ENCODE assay signal across 1 cellular context in the genomic region with DNA sequence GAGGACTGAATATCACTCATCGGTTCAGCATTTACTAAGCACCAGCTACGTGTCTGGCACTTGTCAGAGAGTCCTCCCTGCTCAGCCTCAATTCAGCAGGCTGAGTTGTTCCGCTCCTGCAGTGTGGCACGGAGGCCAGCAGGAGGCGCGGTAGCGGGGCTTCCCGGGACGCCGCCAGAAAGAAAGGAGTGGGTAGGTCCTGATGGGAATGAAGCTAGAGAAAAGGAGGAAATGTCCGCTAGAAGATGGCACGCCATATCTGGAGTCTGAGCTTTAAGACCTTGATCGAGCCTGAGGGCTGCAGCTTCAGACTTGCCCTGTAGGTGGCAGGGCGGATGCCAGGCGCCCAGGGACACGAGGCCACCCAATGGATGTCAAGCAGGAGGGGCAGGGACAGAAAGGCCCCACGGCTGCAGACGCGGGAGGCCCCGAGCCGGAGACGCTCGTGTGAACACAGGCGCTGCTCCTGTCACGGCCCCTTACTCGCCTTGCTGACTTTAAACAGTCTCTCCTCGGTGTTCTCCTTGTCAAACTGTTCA.
A peak's percentile ranks its signal among the peaks of the same experiment; 100 is the strongest.
TF ChIP-seq lines count a peak whose summit lies in the region.

No MANE protein-coding gene starts in this region.

TF ChIP-seq in K562, 482 proteins besides CTCF, POLR2A, EP300 and RAD21 (continued from another document and continues in another):
- TF ChIP-seq, protein P1, sequence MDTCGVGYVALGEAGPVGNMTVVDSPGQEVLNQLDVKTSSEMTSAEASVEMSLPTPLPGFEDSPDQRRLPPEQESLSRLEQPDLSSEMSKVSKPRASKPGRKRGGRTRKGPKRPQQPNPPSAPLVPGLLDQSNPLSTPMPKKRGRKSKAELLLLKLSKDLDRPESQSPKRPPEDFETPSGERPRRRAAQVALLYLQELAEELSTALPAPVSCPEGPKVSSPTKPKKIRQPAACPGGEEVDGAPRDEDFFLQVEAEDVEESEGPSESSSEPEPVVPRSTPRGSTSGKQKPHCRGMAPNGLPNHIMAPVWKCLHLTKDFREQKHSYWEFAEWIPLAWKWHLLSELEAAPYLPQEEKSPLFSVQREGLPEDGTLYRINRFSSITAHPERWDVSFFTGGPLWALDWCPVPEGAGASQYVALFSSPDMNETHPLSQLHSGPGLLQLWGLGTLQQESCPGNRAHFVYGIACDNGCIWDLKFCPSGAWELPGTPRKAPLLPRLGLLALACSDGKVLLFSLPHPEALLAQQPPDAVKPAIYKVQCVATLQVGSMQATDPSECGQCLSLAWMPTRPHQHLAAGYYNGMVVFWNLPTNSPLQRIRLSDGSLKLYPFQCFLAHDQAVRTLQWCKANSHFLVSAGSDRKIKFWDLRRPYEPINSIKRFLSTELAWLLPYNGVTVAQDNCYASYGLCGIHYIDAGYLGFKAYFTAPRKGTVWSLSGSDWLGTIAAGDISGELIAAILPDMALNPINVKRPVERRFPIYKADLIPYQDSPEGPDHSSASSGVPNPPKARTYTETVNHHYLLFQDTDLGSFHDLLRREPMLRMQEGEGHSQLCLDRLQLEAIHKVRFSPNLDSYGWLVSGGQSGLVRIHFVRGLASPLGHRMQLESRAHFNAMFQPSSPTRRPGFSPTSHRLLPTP (IDR thresholded peaks at IDR 0.05; ENCODE audit: borderline replicate concordance, extremely low read depth, insufficient read length), result no peak
- TF ChIP-seq GATAD2A (IDR thresholded peaks at IDR 0.05) (no peak), SNRNP70 (optimal IDR thresholded peaks at IDR 0.05; ENCODE audit: low read depth, low read length) (no peak), MTA3 (IDR thresholded peaks at IDR 0.05; ENCODE audit: borderline replicate concordance) (no peak; the same call in 1 of the 2 replicates), TAF1 (IDR thresholded peaks at IDR 0.05; ENCODE audit: control insufficient read depth, extremely low read depth, insufficient read depth, low read length, severe bottlenecking) (no peak), NFRKB (IDR thresholded peaks at IDR 0.05; ENCODE audit: low read depth) (no peak), SRF (CRISPR knock-in tag; IDR thresholded peaks at IDR 0.05) (peak in 1 of 2 experiments; percentile 71; a peak in 2 of 4 replicates), JUNB (CRISPR knock-in tag; conservative IDR thresholded peaks at IDR 0.05) (no peak), SMAD1 (IDR thresholded peaks at IDR 0.05; ENCODE audit: low read depth, low read length, partially characterized antibody) (peak; percentile 34), KLF16 (IDR thresholded peaks at IDR 0.05) (peak; percentile 48; the same call in 1 of the 2 replicates), PHB2 (IDR thresholded peaks at IDR 0.05; ENCODE audit: low read depth) (no peak), RAD51 (IDR thresholded peaks at IDR 0.05; ENCODE audit: borderline replicate concordance, low read depth) (no peak), SLC30A9 (CRISPR knock-in tag; IDR thresholded peaks at IDR 0.05) (no peak), ZBTB17 (CRISPR knock-in tag; IDR thresholded peaks at IDR 0.05) (no peak), ARHGAP35 (IDR thresholded peaks at IDR 0.05; ENCODE audit: partially characterized antibody) (no peak), SRSF1 (IDR thresholded peaks at IDR 0.05; ENCODE audit: low read depth, low read length) (no peak), STAT5B (CRISPR knock-in tag; IDR thresholded peaks at IDR 0.05) (no peak), SP1 (CRISPR knock-in tag; IDR thresholded peaks at IDR 0.05) (peak; percentile 73; the same call in 1 of the 2 replicates), KDM5B (IDR thresholded peaks at IDR 0.05; ENCODE audit: insufficient replicate concordance, low read depth, low read length) (no peak), TBP (optimal IDR thresholded peaks at IDR 0.05; ENCODE audit: low read depth, low read length) (no peak), OTX1 (CRISPR knock-in tag; IDR thresholded peaks at IDR 0.05) (no peak), ZNF140 (CRISPR knock-in tag; IDR thresholded peaks at IDR 0.05) (no peak), BMI1 (IDR thresholded peaks at IDR 0.05; ENCODE audit: low read length) (no peak), ZNF354B (CRISPR knock-in tag; IDR thresholded peaks at IDR 0.05) (no peak), SNIP1 (IDR thresholded peaks at IDR 0.05; ENCODE audit: low read depth) (no peak), NR2F6 (CRISPR knock-in tag; IDR thresholded peaks at IDR 0.05) (no peak), NR1H2 (CRISPR knock-in tag; IDR thresholded peaks at IDR 0.05) (no peak), ZNF584 (CRISPR knock-in tag; IDR thresholded peaks at IDR 0.05; ENCODE audit: low read depth) (no peak), NFXL1 (CRISPR knock-in tag; IDR thresholded peaks at IDR 0.05) (no peak), HDAC8 (tag; IDR thresholded peaks at IDR 0.05) (no peak), TCF7L2 (IDR thresholded peaks at IDR 0.05; ENCODE audit: low read depth, low read length) (no peak), SAP30 (IDR thresholded peaks at IDR 0.05; ENCODE audit: borderline replicate concordance, insufficient read depth, low read depth, low read length, poor library complexity, severe bottlenecking) (no peak), NCOA4 (IDR thresholded peaks at IDR 0.05; ENCODE audit: partially characterized antibody) (no peak), XRCC3 (IDR thresholded peaks at IDR 0.05) (no peak), ZKSCAN1 (IDR thresholded peaks at IDR 0.05; ENCODE audit: low read depth, low read length) (no peak), POLR2B (IDR thresholded peaks at IDR 0.05; ENCODE audit: low read depth, partially characterized antibody) (no peak)
- TF ChIP-seq, protein P2, sequence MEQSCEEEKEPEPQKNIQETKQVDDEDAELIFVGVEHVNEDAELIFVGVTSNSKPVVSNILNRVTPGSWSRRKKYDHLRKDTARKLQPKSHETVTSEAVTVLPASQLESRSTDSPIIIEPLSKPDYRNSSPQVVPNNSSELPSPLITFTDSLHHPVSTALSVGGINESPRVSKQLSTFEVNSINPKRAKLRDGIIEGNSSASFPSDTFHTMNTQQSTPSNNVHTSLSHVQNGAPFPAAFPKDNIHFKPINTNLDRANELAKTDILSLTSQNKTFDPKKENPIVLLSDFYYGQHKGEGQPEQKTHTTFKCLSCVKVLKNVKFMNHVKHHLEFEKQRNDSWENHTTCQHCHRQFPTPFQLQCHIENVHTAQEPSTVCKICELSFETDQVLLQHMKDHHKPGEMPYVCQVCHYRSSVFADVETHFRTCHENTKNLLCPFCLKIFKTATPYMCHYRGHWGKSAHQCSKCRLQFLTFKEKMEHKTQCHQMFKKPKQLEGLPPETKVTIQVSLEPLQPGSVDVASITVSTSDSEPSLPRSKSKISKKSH (CRISPR knock-in tag; IDR thresholded peaks at IDR 0.05), result no peak
- TF ChIP-seq, protein P3, sequence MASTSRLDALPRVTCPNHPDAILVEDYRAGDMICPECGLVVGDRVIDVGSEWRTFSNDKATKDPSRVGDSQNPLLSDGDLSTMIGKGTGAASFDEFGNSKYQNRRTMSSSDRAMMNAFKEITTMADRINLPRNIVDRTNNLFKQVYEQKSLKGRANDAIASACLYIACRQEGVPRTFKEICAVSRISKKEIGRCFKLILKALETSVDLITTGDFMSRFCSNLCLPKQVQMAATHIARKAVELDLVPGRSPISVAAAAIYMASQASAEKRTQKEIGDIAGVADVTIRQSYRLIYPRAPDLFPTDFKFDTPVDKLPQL (IDR thresholded peaks at IDR 0.05; ENCODE audit: extremely low read depth, insufficient read length), result no peak
- TF ChIP-seq, protein P4, sequence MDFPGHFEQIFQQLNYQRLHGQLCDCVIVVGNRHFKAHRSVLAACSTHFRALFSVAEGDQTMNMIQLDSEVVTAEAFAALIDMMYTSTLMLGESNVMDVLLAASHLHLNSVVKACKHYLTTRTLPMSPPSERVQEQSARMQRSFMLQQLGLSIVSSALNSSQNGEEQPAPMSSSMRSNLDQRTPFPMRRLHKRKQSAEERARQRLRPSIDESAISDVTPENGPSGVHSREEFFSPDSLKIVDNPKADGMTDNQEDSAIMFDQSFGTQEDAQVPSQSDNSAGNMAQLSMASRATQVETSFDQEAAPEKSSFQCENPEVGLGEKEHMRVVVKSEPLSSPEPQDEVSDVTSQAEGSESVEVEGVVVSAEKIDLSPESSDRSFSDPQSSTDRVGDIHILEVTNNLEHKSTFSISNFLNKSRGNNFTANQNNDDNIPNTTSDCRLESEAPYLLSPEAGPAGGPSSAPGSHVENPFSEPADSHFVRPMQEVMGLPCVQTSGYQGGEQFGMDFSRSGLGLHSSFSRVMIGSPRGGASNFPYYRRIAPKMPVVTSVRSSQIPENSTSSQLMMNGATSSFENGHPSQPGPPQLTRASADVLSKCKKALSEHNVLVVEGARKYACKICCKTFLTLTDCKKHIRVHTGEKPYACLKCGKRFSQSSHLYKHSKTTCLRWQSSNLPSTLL (IDR thresholded peaks at IDR 0.05), result no peak
- TF ChIP-seq, protein P5, sequence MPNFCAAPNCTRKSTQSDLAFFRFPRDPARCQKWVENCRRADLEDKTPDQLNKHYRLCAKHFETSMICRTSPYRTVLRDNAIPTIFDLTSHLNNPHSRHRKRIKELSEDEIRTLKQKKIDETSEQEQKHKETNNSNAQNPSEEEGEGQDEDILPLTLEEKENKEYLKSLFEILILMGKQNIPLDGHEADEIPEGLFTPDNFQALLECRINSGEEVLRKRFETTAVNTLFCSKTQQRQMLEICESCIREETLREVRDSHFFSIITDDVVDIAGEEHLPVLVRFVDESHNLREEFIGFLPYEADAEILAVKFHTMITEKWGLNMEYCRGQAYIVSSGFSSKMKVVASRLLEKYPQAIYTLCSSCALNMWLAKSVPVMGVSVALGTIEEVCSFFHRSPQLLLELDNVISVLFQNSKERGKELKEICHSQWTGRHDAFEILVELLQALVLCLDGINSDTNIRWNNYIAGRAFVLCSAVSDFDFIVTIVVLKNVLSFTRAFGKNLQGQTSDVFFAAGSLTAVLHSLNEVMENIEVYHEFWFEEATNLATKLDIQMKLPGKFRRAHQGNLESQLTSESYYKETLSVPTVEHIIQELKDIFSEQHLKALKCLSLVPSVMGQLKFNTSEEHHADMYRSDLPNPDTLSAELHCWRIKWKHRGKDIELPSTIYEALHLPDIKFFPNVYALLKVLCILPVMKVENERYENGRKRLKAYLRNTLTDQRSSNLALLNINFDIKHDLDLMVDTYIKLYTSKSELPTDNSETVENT (CRISPR knock-in tag; IDR thresholded peaks at IDR 0.05), result no peak
- TF ChIP-seq, protein P6, sequence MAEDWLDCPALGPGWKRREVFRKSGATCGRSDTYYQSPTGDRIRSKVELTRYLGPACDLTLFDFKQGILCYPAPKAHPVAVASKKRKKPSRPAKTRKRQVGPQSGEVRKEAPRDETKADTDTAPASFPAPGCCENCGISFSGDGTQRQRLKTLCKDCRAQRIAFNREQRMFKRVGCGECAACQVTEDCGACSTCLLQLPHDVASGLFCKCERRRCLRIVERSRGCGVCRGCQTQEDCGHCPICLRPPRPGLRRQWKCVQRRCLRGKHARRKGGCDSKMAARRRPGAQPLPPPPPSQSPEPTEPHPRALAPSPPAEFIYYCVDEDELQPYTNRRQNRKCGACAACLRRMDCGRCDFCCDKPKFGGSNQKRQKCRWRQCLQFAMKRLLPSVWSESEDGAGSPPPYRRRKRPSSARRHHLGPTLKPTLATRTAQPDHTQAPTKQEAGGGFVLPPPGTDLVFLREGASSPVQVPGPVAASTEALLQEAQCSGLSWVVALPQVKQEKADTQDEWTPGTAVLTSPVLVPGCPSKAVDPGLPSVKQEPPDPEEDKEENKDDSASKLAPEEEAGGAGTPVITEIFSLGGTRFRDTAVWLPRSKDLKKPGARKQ (CRISPR knock-in tag; IDR thresholded peaks at IDR 0.05), result no peak
- TF ChIP-seq, protein P7, sequence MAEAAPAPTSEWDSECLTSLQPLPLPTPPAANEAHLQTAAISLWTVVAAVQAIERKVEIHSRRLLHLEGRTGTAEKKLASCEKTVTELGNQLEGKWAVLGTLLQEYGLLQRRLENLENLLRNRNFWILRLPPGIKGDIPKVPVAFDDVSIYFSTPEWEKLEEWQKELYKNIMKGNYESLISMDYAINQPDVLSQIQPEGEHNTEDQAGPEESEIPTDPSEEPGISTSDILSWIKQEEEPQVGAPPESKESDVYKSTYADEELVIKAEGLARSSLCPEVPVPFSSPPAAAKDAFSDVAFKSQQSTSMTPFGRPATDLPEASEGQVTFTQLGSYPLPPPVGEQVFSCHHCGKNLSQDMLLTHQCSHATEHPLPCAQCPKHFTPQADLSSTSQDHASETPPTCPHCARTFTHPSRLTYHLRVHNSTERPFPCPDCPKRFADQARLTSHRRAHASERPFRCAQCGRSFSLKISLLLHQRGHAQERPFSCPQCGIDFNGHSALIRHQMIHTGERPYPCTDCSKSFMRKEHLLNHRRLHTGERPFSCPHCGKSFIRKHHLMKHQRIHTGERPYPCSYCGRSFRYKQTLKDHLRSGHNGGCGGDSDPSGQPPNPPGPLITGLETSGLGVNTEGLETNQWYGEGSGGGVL (CRISPR knock-in tag; IDR thresholded peaks at IDR 0.05), result no peak
- TF ChIP-seq, protein P8, sequence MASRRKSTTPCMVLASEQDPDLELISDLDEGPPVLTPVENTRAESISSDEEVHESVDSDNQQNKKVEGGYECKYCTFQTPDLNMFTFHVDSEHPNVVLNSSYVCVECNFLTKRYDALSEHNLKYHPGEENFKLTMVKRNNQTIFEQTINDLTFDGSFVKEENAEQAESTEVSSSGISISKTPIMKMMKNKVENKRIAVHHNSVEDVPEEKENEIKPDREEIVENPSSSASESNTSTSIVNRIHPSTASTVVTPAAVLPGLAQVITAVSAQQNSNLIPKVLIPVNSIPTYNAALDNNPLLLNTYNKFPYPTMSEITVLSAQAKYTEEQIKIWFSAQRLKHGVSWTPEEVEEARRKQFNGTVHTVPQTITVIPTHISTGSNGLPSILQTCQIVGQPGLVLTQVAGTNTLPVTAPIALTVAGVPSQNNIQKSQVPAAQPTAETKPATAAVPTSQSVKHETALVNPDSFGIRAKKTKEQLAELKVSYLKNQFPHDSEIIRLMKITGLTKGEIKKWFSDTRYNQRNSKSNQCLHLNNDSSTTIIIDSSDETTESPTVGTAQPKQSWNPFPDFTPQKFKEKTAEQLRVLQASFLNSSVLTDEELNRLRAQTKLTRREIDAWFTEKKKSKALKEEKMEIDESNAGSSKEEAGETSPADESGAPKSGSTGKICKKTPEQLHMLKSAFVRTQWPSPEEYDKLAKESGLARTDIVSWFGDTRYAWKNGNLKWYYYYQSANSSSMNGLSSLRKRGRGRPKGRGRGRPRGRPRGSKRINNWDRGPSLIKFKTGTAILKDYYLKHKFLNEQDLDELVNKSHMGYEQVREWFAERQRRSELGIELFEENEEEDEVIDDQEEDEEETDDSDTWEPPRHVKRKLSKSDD (conservative IDR thresholded peaks at IDR 0.05; ENCODE audit: low read length), result no peak
- TF ChIP-seq, protein P9, sequence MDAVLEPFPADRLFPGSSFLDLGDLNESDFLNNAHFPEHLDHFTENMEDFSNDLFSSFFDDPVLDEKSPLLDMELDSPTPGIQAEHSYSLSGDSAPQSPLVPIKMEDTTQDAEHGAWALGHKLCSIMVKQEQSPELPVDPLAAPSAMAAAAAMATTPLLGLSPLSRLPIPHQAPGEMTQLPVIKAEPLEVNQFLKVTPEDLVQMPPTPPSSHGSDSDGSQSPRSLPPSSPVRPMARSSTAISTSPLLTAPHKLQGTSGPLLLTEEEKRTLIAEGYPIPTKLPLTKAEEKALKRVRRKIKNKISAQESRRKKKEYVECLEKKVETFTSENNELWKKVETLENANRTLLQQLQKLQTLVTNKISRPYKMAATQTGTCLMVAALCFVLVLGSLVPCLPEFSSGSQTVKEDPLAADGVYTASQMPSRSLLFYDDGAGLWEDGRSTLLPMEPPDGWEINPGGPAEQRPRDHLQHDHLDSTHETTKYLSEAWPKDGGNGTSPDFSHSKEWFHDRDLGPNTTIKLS (IDR thresholded peaks at IDR 0.05; ENCODE audit: borderline replicate concordance, low read depth), result peak; percentile 37; the same call in 1 of the 2 replicates
- TF ChIP-seq, protein P10, sequence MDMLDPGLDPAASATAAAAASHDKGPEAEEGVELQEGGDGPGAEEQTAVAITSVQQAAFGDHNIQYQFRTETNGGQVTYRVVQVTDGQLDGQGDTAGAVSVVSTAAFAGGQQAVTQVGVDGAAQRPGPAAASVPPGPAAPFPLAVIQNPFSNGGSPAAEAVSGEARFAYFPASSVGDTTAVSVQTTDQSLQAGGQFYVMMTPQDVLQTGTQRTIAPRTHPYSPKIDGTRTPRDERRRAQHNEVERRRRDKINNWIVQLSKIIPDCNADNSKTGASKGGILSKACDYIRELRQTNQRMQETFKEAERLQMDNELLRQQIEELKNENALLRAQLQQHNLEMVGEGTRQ (CRISPR knock-in tag; IDR thresholded peaks at IDR 0.05), result no peak
